Comparison of ENCODE assay signal across 14 cellular contexts in the genomic region with DNA sequence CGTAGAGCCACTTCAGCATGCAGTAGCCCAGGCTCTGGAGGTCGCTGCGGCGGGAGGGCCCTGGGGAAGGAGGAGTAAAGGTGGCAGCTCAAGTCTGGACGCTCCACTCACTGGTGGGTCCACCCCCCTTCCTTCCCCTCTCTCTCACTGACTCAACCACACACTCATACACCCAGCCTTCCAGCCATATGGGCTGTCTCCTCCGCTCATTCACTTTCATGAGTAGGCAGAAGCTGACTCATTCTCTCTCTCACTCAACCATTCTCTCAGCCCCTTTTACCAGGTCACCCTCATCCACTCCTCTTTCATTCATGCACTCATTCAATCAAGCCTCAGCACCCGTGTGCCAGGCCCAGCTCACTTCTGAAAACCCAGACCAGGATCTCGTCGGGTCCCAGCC. TPM values are rescaled to one million over a fixed set of nuclear protein-coding genes. Genes with fewer than 3 reads are reported as not detected.
DNase-seq lines count a peak whose midpoint lies in the region; ATAC-seq lines count a peak whose summit lies in the region.
"Had no signal": no experiment of that assay in that cellular context is flagged by ENCODE, and none has a peak within 500 bp of the region (broad histone marks: within the 10 kb centered on the region; RNA-seq: fewer than 3 reads in every experiment).

No MANE protein-coding gene starts in this region.

- H3K27me3 ChIP-seq in aorta (ENCODE audit: control insufficient read depth in 1 of 2, insufficient read depth in 2 of 2, low read length in 1 of 2), result no peaks in the 10 kb centered on the region
- H3K27me3 ChIP-seq: thyroid gland had no signal

- no peak overlapping the region for H3K27ac ChIP-seq in aorta (ENCODE audit: low read depth in 1 of 2, low read length in 2 of 2)
- H3K27ac ChIP-seq: A549, KMS-11, RWPE1, thyroid gland had no signal

- peaks cover 0 to 8% of the 10 kb centered on the region in 2 donors for H3K36me3 ChIP-seq in aorta (ENCODE audit: control insufficient read depth in 1 of 2, insufficient read depth in 2 of 2, low read length in 1 of 2)

- DNase-seq in activated CD4-positive, alpha-beta T cell treated with anti-CD3 and anti-CD28 coated beads for 48 hours, result peak; percentile 51
- no peak for DNase-seq in activated CD4-positive, alpha-beta T cell treated with anti-CD3 and anti-CD28 coated beads, Interleukin-2, amount 10 ng/mL, durations not matched to agents 24 days and 14 days
- DNase-seq in HT1080 (ENCODE audit: low read depth) (peak; percentile 74), astrocyte of the hippocampus (ENCODE audit: low read depth, low spot score) (peak; percentile 42), occipital lobe (lab: John Stamatoyannopoulos, UW) (peak; percentile 28), aorta (no peak), NCI-H2081 (lab: John Stamatoyannopoulos, UW) (no peak)
- DNase-seq: effector CD8-positive, alpha-beta T cell; NCI-H2227 treated with DMSO at 0.1 percent for 48 hours; thyroid gland had no signal

- intact Hi-C loops in activated CD4-positive, alpha-beta T cell treated with anti-CD3 and anti-CD28 coated beads, Interleukin-2, amount 10 ng/mL, durations not matched to agents 24 days and 14 days (cut with micrococcal nuclease), result loop anchor here (2.0 to 10.0 kb wide), 2 partner anchors 16 to 114 kb away; a partner anchor contains a TSS
- intact Hi-C loops in aorta (cut with DNase I), result no loop called here

- H3K27me3 Mint-ChIP-seq in activated CD4-positive, alpha-beta T cell treated with anti-CD3 and anti-CD28 coated beads, Interleukin-2, amount 10 ng/mL, durations not matched to agents 24 days and 14 days, result no peaks in the 10 kb centered on the region

- H3K27ac Mint-ChIP-seq in activated CD4-positive, alpha-beta T cell treated with anti-CD3 and anti-CD28 coated beads, Interleukin-2, amount 10 ng/mL, durations not matched to agents 24 days and 14 days, result no peak overlapping the region

- peaks cover 54% of the 10 kb centered on the region for H3K36me3 Mint-ChIP-seq in activated CD4-positive, alpha-beta T cell treated with anti-CD3 and anti-CD28 coated beads, Interleukin-2, amount 10 ng/mL, durations not matched to agents 24 days and 14 days (ENCODE audit: low read depth)

- H3K9me3 ChIP-seq in aorta (ENCODE audit: control insufficient read depth, low read length), result no peaks in the 10 kb centered on the region
- H3K9me3 ChIP-seq: A549, thyroid gland had no signal

- no peak overlapping the region for H3K4me3 Mint-ChIP-seq in activated CD4-positive, alpha-beta T cell treated with anti-CD3 and anti-CD28 coated beads, Interleukin-2, amount 10 ng/mL, durations not matched to agents 24 days and 14 days

- H3K9me3 Mint-ChIP-seq in activated CD4-positive, alpha-beta T cell treated with anti-CD3 and anti-CD28 coated beads, Interleukin-2, amount 10 ng/mL, durations not matched to agents 24 days and 14 days, result no peaks in the 10 kb centered on the region

- no peak for ATAC-seq in GM18861 (IDR thresholded peaks at IDR 0.05; ENCODE audit: unreplicated experiment)
- ATAC-seq in aorta (ENCODE audit: low FRiP score), result no peak
- ATAC-seq: A549 had no signal

- no peaks in the 10 kb centered on the region for H3K4me1 ChIP-seq in aorta (ENCODE audit: control insufficient read depth in 1 of 2, insufficient read depth in 2 of 2, low read length in 2 of 2)
- H3K4me1 ChIP-seq: A549, thyroid gland had no signal

- WGBS in aorta, 2 donors, result 95% methylated on average over 9 of the region's 9 CpGs

- no peak overlapping the region for H3K4me3 ChIP-seq in aorta (ENCODE audit: low read length in 2 of 2)
- H3K4me3 ChIP-seq: A549, thyroid gland had no signal

- peaks cover 12% of the 10 kb centered on the region for H3K4me1 Mint-ChIP-seq in activated CD4-positive, alpha-beta T cell treated with anti-CD3 and anti-CD28 coated beads, Interleukin-2, amount 10 ng/mL, durations not matched to agents 24 days and 14 days

RNA-seq across cellular contexts. Expression of a gene that starts 27.5 kb away (rescaled TPM):
- not detected in 2 replicates for total RNA-seq in activated CD4-positive, alpha-beta T cell treated with anti-CD3 and anti-CD28 coated beads, Interleukin-2, amount 10 ng/mL, durations not matched to agents 24 days and 14 days
- not detected in 2 replicates for total RNA-seq in HT1080 (2014; rRNA removed; shearing (Covaris generic))
- polyA plus RNA-seq in HT1080 (2015; cell fraction: cytosol; rRNA removed), result not detected in 2 replicates
- polyA plus RNA-seq in HT1080 (2015; cell fraction: nucleus; rRNA removed), result not detected in 2 replicates
- total RNA-seq in occipital lobe (0.31 TPM), aorta (1 to 10 TPM; 1.8 to 3.1 TPM)
- polyA plus RNA-seq in aorta, result 1 to 10 TPM in 1 of 2 donors, under 1 TPM in 1; 0.82 to 1.4 TPM
- polyA plus RNA-seq: A549 had no signal

RNA-seq across cellular contexts. Expression of a gene that starts 36.7 kb away (rescaled TPM):
- 66.1 and 70.0 TPM in 2 replicates for total RNA-seq in activated CD4-positive, alpha-beta T cell treated with anti-CD3 and anti-CD28 coated beads, Interleukin-2, amount 10 ng/mL, durations not matched to agents 24 days and 14 days
- total RNA-seq in HT1080 (2014; rRNA removed; shearing (Covaris generic)), result 18.9 and 20.9 TPM in 2 replicates
- polyA plus RNA-seq in HT1080 (2015; cell fraction: cytosol; rRNA removed), result 29.7 and 33.7 TPM in 2 replicates
- 31.1 and 36.0 TPM in 2 replicates for polyA plus RNA-seq in HT1080 (2015; cell fraction: nucleus; rRNA removed)
- 18.4 TPM for total RNA-seq in occipital lobe
- total RNA-seq in aorta, result 10 to 100 TPM; 36.7 to 40.5 TPM
- 10 to 100 TPM; 23.7 to 27.0 TPM for polyA plus RNA-seq in aorta

RNA-seq across cellular contexts. Expression of a gene that starts 37.4 kb away (rescaled TPM):
- total RNA-seq in activated CD4-positive, alpha-beta T cell treated with anti-CD3 and anti-CD28 coated beads, Interleukin-2, amount 10 ng/mL, durations not matched to agents 24 days and 14 days, result 13.1 and 14.2 TPM in 2 replicates
- 10.1 and 10.4 TPM in 2 replicates for total RNA-seq in HT1080 (2014; rRNA removed; shearing (Covaris generic))
- 7.2 and 8.5 TPM in 2 replicates for polyA plus RNA-seq in HT1080 (2015; cell fraction: cytosol; rRNA removed)
- 11.5 and 16.8 TPM in 2 replicates for polyA plus RNA-seq in HT1080 (2015; cell fraction: nucleus; rRNA removed)
- total RNA-seq in occipital lobe (11.5 TPM), aorta (1 to 10 TPM; 8.0 to 9.5 TPM)
- polyA plus RNA-seq in aorta, result 1 to 10 TPM in 1 of 2 donors, under 1 TPM in 1; 0.75 to 2.3 TPM

RNA-seq across cellular contexts. Expression of a gene that starts 59.1 kb away (rescaled TPM):
- total RNA-seq in activated CD4-positive, alpha-beta T cell treated with anti-CD3 and anti-CD28 coated beads, Interleukin-2, amount 10 ng/mL, durations not matched to agents 24 days and 14 days, result 217 and 232 TPM in 2 replicates
- total RNA-seq in HT1080 (2014; rRNA removed; shearing (Covaris generic)), result 72.9 and 91.9 TPM in 2 replicates
- polyA plus RNA-seq in HT1080 (2015; cell fraction: cytosol; rRNA removed), result 47.2 and 53.1 TPM in 2 replicates
- 60.0 and 68.1 TPM in 2 replicates for polyA plus RNA-seq in HT1080 (2015; cell fraction: nucleus; rRNA removed)
- total RNA-seq in occipital lobe, result 23.9 TPM
- total RNA-seq in aorta, result 10 to 100 TPM; 27.7 to 39.8 TPM
- 10 to 100 TPM; 13.3 to 17.3 TPM for polyA plus RNA-seq in aorta

RNA-seq across cellular contexts. Expression of a gene that starts 59.4 kb away (rescaled TPM):
- total RNA-seq in activated CD4-positive, alpha-beta T cell treated with anti-CD3 and anti-CD28 coated beads, Interleukin-2, amount 10 ng/mL, durations not matched to agents 24 days and 14 days, result 44.3 and 45.5 TPM in 2 replicates
- total RNA-seq in HT1080 (2014; rRNA removed; shearing (Covaris generic)), result 13.6 and 17.4 TPM in 2 replicates
- polyA plus RNA-seq in HT1080 (2015; cell fraction: cytosol; rRNA removed), result 11.9 and 13.2 TPM in 2 replicates
- polyA plus RNA-seq in HT1080 (2015; cell fraction: nucleus; rRNA removed), result 9.2 and 10.3 TPM in 2 replicates
- 8.6 TPM for total RNA-seq in occipital lobe
- 10 to 100 TPM; 13.8 to 43.3 TPM for total RNA-seq in aorta
- polyA plus RNA-seq in aorta, result 10 to 100 TPM; 11.6 to 24.0 TPM

Comparison
In these comparisons a context has a peak if more than half of its experiments do, and no peak if none do; other contexts are left out.
1. DNase-seq: peak in activated CD4-positive, alpha-beta T cell treated with anti-CD3 and anti-CD28 coated beads for 48 hours (single experiment), HT1080 (single experiment), astrocyte of the hippocampus (single experiment) and occipital lobe (single experiment); none in activated CD4-positive, alpha-beta T cell treated with anti-CD3 and anti-CD28 coated beads, Interleukin-2, amount 10 ng/mL, durations not matched to agents 24 days and 14 days (single experiment), aorta (0 of 2) and NCI-H2081 (0 of 2).